1 cellular context compared by ENCODE assay signal in genomic region chr14:70653662-70654061, GRCh38.
A peak's percentile ranks its signal among the peaks of the same experiment; 100 is the strongest.
TF ChIP-seq lines count a peak whose summit lies in the region.

No MANE protein-coding gene starts in this region.

TF ChIP-seq in H1, 55 proteins besides CTCF, POLR2A, EP300 and RAD21:
- TF ChIP-seq POU5F1 (IDR thresholded peaks at IDR 0.05; ENCODE audit: low read depth, low read length) (0 out of 2 replicates have a peak, but pooled peaks have one; percentile 9), RNF2 (IDR thresholded peaks at IDR 0.05; ENCODE audit: borderline replicate concordance, low read depth, low read length, missing control alignments, poor library complexity, severe bottlenecking) (no peak), HDAC2 (IDR thresholded peaks at IDR 0.05; ENCODE audit: borderline replicate concordance in 1 of 2, low read depth in 2 of 2, low read length in 2 of 2) (peak in 1 of 2 experiments; percentile 69; a peak in 1 of 4 replicates), SIN3A (conservative IDR thresholded peaks at IDR 0.05 in 1 of 2, IDR thresholded peaks at IDR 0.05 in 1 of 2; ENCODE audit: low read depth in 1 of 2, low read length in 2 of 2) (0 out of 4 replicates have a peak, but pooled peaks of 1 of the 2 experiments have one; percentile 34), SRF (IDR thresholded peaks at IDR 0.05; ENCODE audit: low read depth, low read length) (no peak), SP2 (IDR thresholded peaks at IDR 0.05; ENCODE audit: low read length) (no peak)
TF ChIP-seq in H1: peak in this region for 3.
